In genomic region chr9:96449522-96449843, GRCh38 we compare ENCODE assay signal across 8 cellular contexts. TPM values are rescaled to one million over a fixed set of nuclear protein-coding genes. Genes with fewer than 3 reads are reported as not detected.
DNase-seq lines count a peak whose midpoint lies in the region; ATAC-seq and TF ChIP-seq lines count a peak whose summit lies in the region.

No MANE protein-coding gene starts in this region.

- H3K27me3 Mint-ChIP-seq in activated T-cell treated with anti-CD3 and anti-CD28 coated beads, Interleukin-2, amount 50 U/mL, for 4 hours (ENCODE audit: low read depth) = peaks cover 5% of the 10 kb centered on the region
- H3K27me3 Mint-ChIP-seq in activated naive CD8-positive, alpha-beta T cell treated with anti-CD3 and anti-CD28 coated beads, Interleukin-2, amount 10 ng/mL, durations not matched to agents 7 days and 5 days = peaks cover 26% of the 10 kb centered on the region

- H3K27ac Mint-ChIP-seq in activated naive CD8-positive, alpha-beta T cell treated with anti-CD3 and anti-CD28 coated beads, Interleukin-2, amount 10 ng/mL, durations not matched to agents 7 days and 5 days = peak overlapping the region; percentile 15

- no peaks in the 10 kb centered on the region for H3K36me3 Mint-ChIP-seq in activated T-cell treated with anti-CD3 and anti-CD28 coated beads, Interleukin-2, amount 50 U/mL, for 4 hours (ENCODE audit: insufficient read depth)
- no peaks in the 10 kb centered on the region for H3K36me3 Mint-ChIP-seq in activated naive CD8-positive, alpha-beta T cell treated with anti-CD3 and anti-CD28 coated beads, Interleukin-2, amount 10 ng/mL, durations not matched to agents 7 days and 5 days

- H3K36me3 ChIP-seq in kidney epithelial cell (ENCODE audit: control insufficient read depth, insufficient read depth, low read length) (no peaks in the 10 kb centered on the region), thoracic aorta (no peaks in the 10 kb centered on the region)

- peak; percentile 12 to 15 for ATAC-seq in activated T-cell treated with anti-CD3 and anti-CD28 coated beads, Interleukin-2, amount 50 U/mL, for 4 hours
- ATAC-seq in HG03175 (IDR thresholded peaks at IDR 0.05; ENCODE audit: unreplicated experiment) (peak; percentile 23), thoracic aorta (ENCODE audit: insufficient number of reproducible peaks, low FRiP score, low read depth) (peak; percentile 31)
- ATAC-seq in activated naive CD8-positive, alpha-beta T cell treated with anti-CD3 and anti-CD28 coated beads, Interleukin-2, amount 10 ng/mL, durations not matched to agents 7 days and 5 days (ENCODE audit: low read depth) = no peak

- no peaks in the 10 kb centered on the region for H3K9me3 Mint-ChIP-seq in activated T-cell treated with anti-CD3 and anti-CD28 coated beads, Interleukin-2, amount 50 U/mL, for 4 hours
- no peaks in the 10 kb centered on the region for H3K9me3 Mint-ChIP-seq in activated naive CD8-positive, alpha-beta T cell treated with anti-CD3 and anti-CD28 coated beads, Interleukin-2, amount 10 ng/mL, durations not matched to agents 7 days and 5 days

- H3K27me3 ChIP-seq in kidney epithelial cell (ENCODE audit: control insufficient read depth, insufficient read depth, low read length) (no peaks in the 10 kb centered on the region), thoracic aorta (replicated peaks; ENCODE audit: insufficient read depth) (no peaks in the 10 kb centered on the region)

- peak overlapping the region; percentile 91 to 95 for H3K27ac ChIP-seq in thoracic aorta

- H3K4me1 Mint-ChIP-seq in activated T-cell treated with anti-CD3 and anti-CD28 coated beads, Interleukin-2, amount 50 U/mL, for 4 hours (ENCODE audit: low read depth) = peaks cover 27% of the 10 kb centered on the region
- H3K4me1 Mint-ChIP-seq in activated naive CD8-positive, alpha-beta T cell treated with anti-CD3 and anti-CD28 coated beads, Interleukin-2, amount 10 ng/mL, durations not matched to agents 7 days and 5 days = peaks cover 12% of the 10 kb centered on the region

- TF ChIP-seq CTCF in kidney epithelial cell (IDR thresholded peaks at IDR 0.05; ENCODE audit: insufficient read depth, low read length, poor library complexity, severe bottlenecking) = no peak
- TF ChIP-seq CTCF in thoracic aorta (IDR thresholded peaks at IDR 0.05) = no peak

- no peak for DNase-seq in activated T-cell treated with anti-CD3 and anti-CD28 coated beads, Interleukin-2, amount 50 U/mL, for 4 hours
- no peak for DNase-seq in activated T-cell treated with anti-CD3 and anti-CD28 coated beads for 4 hours
- DNase-seq in activated naive CD8-positive, alpha-beta T cell treated with anti-CD3 and anti-CD28 coated beads, Interleukin-2, amount 10 ng/mL, durations not matched to agents 7 days and 5 days = no peak
- no peak for DNase-seq in kidney epithelial cell (ENCODE audit: low read depth)
- DNase-seq in thoracic aorta (ENCODE audit: low spot score) = no peak
- no peak for DNase-seq in NCI-H1417 treated with DMSO at 0.1 percent for 48 hours (lab: John Stamatoyannopoulos, UW)
- no peak for DNase-seq in GM19240 (ENCODE audit: insufficient read length, low spot score)

- H3K4me3 ChIP-seq in kidney epithelial cell (ENCODE audit: low read depth, low read length) (peak overlapping the region; percentile 47), thoracic aorta (peak overlapping the region; percentile 91)

- POLR2A ChIA-PET in activated naive CD8-positive, alpha-beta T cell treated with anti-CD3 and anti-CD28 coated beads, Interleukin-2, amount 10 ng/mL, durations not matched to agents 7 days and 5 days (lab: Charles Lee) = interaction anchor here (0.6 to 2.6 kb wide), 3 partner anchors 31 to 426 kb away, joined by 3 to 16 read pairs (median 5); partner anchors contain the start of gene ZNF367

- peaks cover 8 to 37% of the 10 kb centered on the region in 2 donors for H3K4me1 ChIP-seq in thoracic aorta (ENCODE audit: control insufficient read depth in 1 of 2, low read depth in 2 of 2)

- no peaks in the 10 kb centered on the region for H3K9me3 ChIP-seq in thoracic aorta

- H3K4me3 Mint-ChIP-seq in activated T-cell treated with anti-CD3 and anti-CD28 coated beads, Interleukin-2, amount 50 U/mL, for 4 hours = peak overlapping the region; percentile 79
- H3K4me3 Mint-ChIP-seq in activated naive CD8-positive, alpha-beta T cell treated with anti-CD3 and anti-CD28 coated beads, Interleukin-2, amount 10 ng/mL, durations not matched to agents 7 days and 5 days = peak overlapping the region; percentile 83

RNA-seq across cellular contexts. Expression of gene HABP4, which starts 0.5 kb away (rescaled TPM):
- total RNA-seq in activated T-cell treated with anti-CD3 and anti-CD28 coated beads, Interleukin-2, amount 50 U/mL, for 4 hours = 10 to 100 TPM in 2 of 3 donors, 1 to 10 TPM in 1; 8.8 to 15.2 (median 10.3) TPM
- total RNA-seq in activated naive CD8-positive, alpha-beta T cell treated with anti-CD3 and anti-CD28 coated beads, Interleukin-2, amount 10 ng/mL, durations not matched to agents 7 days and 5 days = 10 to 100 TPM; 11.4 to 11.8 TPM
- total RNA-seq in kidney epithelial cell = 21.8 and 26.7 TPM in 2 replicates
- 10 to 100 TPM; 50.0 to 74.2 TPM for total RNA-seq in thoracic aorta

RNA-seq across cellular contexts. Expression of gene ZNF367, which starts 31.3 kb away (rescaled TPM):
- 10 to 100 TPM; 28.9 to 34.6 (median 30.0) TPM for total RNA-seq in activated T-cell treated with anti-CD3 and anti-CD28 coated beads, Interleukin-2, amount 50 U/mL, for 4 hours
- total RNA-seq in activated naive CD8-positive, alpha-beta T cell treated with anti-CD3 and anti-CD28 coated beads, Interleukin-2, amount 10 ng/mL, durations not matched to agents 7 days and 5 days = 10 to 100 TPM; 26.0 to 27.3 TPM
- total RNA-seq in kidney epithelial cell = 1.4 and 2.4 TPM in 2 replicates
- 1 to 10 TPM; 1.3 to 2.6 TPM for total RNA-seq in thoracic aorta
